15 cellular contexts compared by ENCODE assay signal in genomic region chr7:103735377-103735776, GRCh38.
DNase-seq lines count a peak whose midpoint lies in the region; FAIRE-seq and TF ChIP-seq lines count a peak whose summit lies in the region.
"Had no signal": no experiment of that assay in that cellular context is flagged by ENCODE, and none has a peak within 500 bp of the region (broad histone marks: within the 10 kb centered on the region; RNA-seq: fewer than 3 reads in every experiment).

No MANE protein-coding gene starts in this region.

- no peak overlapping the region for H2AFZ ChIP-seq in fibroblast of lung (ENCODE audit: low read length)
- H2AFZ ChIP-seq: parathyroid adenoma had no signal

- no peak overlapping the region for H3K4me2 ChIP-seq in fibroblast of lung (ENCODE audit: extremely low read depth, insufficient read depth, low read length)

- H3K36me3 ChIP-seq in fibroblast of lung (ENCODE audit: control insufficient read depth, insufficient read depth, low read length): no peaks in the 10 kb centered on the region

- H3K27ac ChIP-seq in RWPE1 (no peak overlapping the region), fibroblast of lung (ENCODE audit: insufficient read depth, low read length) (no peak overlapping the region)
- H3K27ac ChIP-seq: 22Rv1, parathyroid adenoma had no signal

- TF ChIP-seq CTCF in RWPE1 (conservative IDR thresholded peaks at IDR 0.05; ENCODE audit: low read depth) (no peak), fibroblast of lung (conservative IDR thresholded peaks at IDR 0.05 in 1 of 2, IDR thresholded peaks at IDR 0.05 in 1 of 2; ENCODE audit: low read depth in 1 of 2, low read length in 2 of 2) (no peak)

- H3K4me3 ChIP-seq in fibroblast of lung (replicated peaks in 1 of 4; ENCODE audit: control extremely low read depth in 1 of 4, insufficient read depth in 1 of 4, low read depth in 3 of 4, low read length in 4 of 4) (no peak overlapping the region), skeletal muscle cell (ENCODE audit: low read depth, low read length) (no peak overlapping the region)

- DNase-seq in DMS153 (lab: John Stamatoyannopoulos, UW) (peak; percentile 28), DMS153 treated with DMSO at 0.1 percent for 48 hours (lab: John Stamatoyannopoulos, UW; ENCODE audit: unreplicated experiment) (no peak), RWPE1 (ENCODE audit: low spot score) (peak; percentile 55), fibroblast of lung (ENCODE audit: low read depth in 2 of 2) (peak; percentile 25 to 78), skeletal muscle cell (ENCODE audit: low read depth) (peak; percentile 21), medulla oblongata (ENCODE audit: extremely low spot score) (no peak), G401 (ENCODE audit: low spot score) (no peak), frontal cortex (ENCODE audit: low spot score in 2 of 2) (no peak)
- DNase-seq: activated B cell treated with CpG ODN at 0.5 μM for 24 hours; Caco-2; NCI-H1092 treated with DMSO at 0.1 percent for 48 hours; stimulated activated CD4-positive, alpha-beta T cell treated with anti-CD3 and anti-CD28 coated beads, Interleukin-12 subunit alpha, Interleukin-12 subunit beta, amount 100 ng/mL, for 4 hours; T-cell had no signal

- H3K27me3 ChIP-seq in fibroblast of lung (ENCODE audit: control insufficient read depth, insufficient read depth, low read length): no peaks in the 10 kb centered on the region

- no peaks in the 10 kb centered on the region for H3K4me1 ChIP-seq in fibroblast of lung (ENCODE audit: control insufficient read depth, extremely low read depth, insufficient read depth, low read length)
- H3K4me1 ChIP-seq: Caco-2, parathyroid adenoma had no signal

- POLR2A ChIA-PET in RWPE1 (lab: Yijun Ruan, JAX; ENCODE audit: low non-redundant PET): no interaction called here

- no peaks in the 10 kb centered on the region for H4K20me1 ChIP-seq in fibroblast of lung (ENCODE audit: control insufficient read depth, extremely low read depth, insufficient read depth, low read length)

- H3K9me3 ChIP-seq in fibroblast of lung (ENCODE audit: control insufficient read depth, insufficient read depth, low read depth, low read length): no peaks in the 10 kb centered on the region

- in situ Hi-C loops in G401 (cut with HindIII; ENCODE audit: low sequenced_read_pairs): no loop called here

- no peaks in the 10 kb centered on the region for H3K79me2 ChIP-seq in fibroblast of lung (ENCODE audit: control insufficient read depth, insufficient read depth, low read length)
- H3K79me2 ChIP-seq: parathyroid adenoma had no signal

- no peak for FAIRE-seq in frontal cortex (lab: Jason Lieb, UNC)

- CTCF ChIA-PET in RWPE1 (lab: Yijun Ruan, JAX): no interaction called here

- H3K9ac ChIP-seq in fibroblast of lung (ENCODE audit: insufficient read depth, low read length): no peak overlapping the region
- H3K9ac ChIP-seq: parathyroid adenoma had no signal

Comparison
In these comparisons a context has a peak if more than half of its experiments do, and no peak if none do; other contexts are left out.
1. DNase-seq: peak in DMS153 (single experiment), RWPE1 (single experiment), fibroblast of lung (2 of 2) and skeletal muscle cell (single experiment); none in DMS153 treated with DMSO at 0.1 percent for 48 hours (single experiment), medulla oblongata (single experiment), G401 (single experiment) and frontal cortex (0 of 2).